ENCODE assay signal across 36 cellular contexts in the genomic region with DNA sequence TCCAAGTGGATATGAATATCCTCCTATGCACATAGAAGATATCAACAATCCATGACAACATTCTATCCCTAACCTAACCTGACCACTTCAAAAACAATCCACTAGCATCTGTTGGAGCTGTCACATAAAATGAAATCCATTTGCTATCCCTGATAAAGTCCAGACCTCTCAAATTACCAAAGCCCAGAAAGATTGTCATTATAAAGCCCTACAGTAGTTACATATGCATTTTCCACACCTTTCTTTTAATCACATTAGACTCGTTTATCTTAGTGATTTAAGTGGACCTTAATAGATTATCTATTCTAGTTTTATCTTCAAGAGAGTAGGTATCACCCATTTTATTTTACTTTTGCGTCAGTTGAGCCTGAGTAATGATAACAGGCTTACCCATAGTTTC. TPM values are rescaled to one million over a fixed set of nuclear protein-coding genes. Genes with fewer than 3 reads are reported as not detected.
"Had no signal": no experiment of that assay in that cellular context is flagged by ENCODE, and none has a peak within 500 bp of the region (broad histone marks: within the 10 kb centered on the region; RNA-seq: fewer than 3 reads in every experiment).

No MANE protein-coding gene starts in this region.

- H3K4me1 ChIP-seq: ascending aorta, body of pancreas, breast epithelium had no signal

- H3K27ac Mint-ChIP-seq: activated B cell treated with CpG ODN at 0.5 μM for 24 hours; activated CD4-positive, alpha-beta memory T cell treated with anti-CD3 and anti-CD28 coated beads for 36 hours; activated CD4-positive, alpha-beta T cell treated with anti-CD3 and anti-CD28 coated beads, Interleukin-2, amount 10 ng/mL, durations not matched to agents 24 days and 14 days; activated CD8-positive, alpha-beta T cell treated with anti-CD3 and anti-CD28 coated beads for 36 hours; activated naive CD4-positive, alpha-beta T cell treated with anti-CD3 and anti-CD28 coated beads for 36 hours; activated naive CD4-positive, alpha-beta T cell treated with anti-CD3 and anti-CD28 coated beads, Interleukin-2, amount 50 U/mL, for 72 hours; activated naive CD8-positive, alpha-beta T cell treated with anti-CD3 and anti-CD28 coated beads for 36 hours; activated T-cell treated with anti-CD3 and anti-CD28 coated beads, Interleukin-2, amount 50 U/mL, for 72 hours; activated T-helper 1 cell treated with anti-CD3 and anti-CD28 coated beads, Interleukin-12 subunit alpha, Interleukin-12 subunit beta, Interleukin-2, Interleukin-4 antibody, amounts not matched to agents 30 ng/mL and 10 ng/mL and 1 ng/mL, durations not matched to agents 14 hours and 24 hours and 36 hours; activated T-helper 17 cell treated with anti-CD3 and anti-CD28 coated beads, Interleukin-2, amount 50 U/mL, for 72 hours; T-helper 1 cell treated with Interleukin-12 subunit alpha and Interleukin-12 subunit beta and Interleukin-4 antibody, amounts not matched to agents 30 μg/mL and 1 μg/mL, for 36 hours; T-helper 2 cell treated with Interferon-gamma antibody and Interleukin-4, amounts not matched to agents 5 μg/mL and 100 μg/mL, for 36 hours had no signal

- H3K4me3 Mint-ChIP-seq: activated B cell treated with CpG ODN at 0.5 μM for 24 hours; activated CD4-positive, alpha-beta memory T cell treated with anti-CD3 and anti-CD28 coated beads for 36 hours; activated CD4-positive, alpha-beta T cell treated with anti-CD3 and anti-CD28 coated beads, Interleukin-2, amount 10 ng/mL, durations not matched to agents 24 days and 14 days; activated CD8-positive, alpha-beta T cell treated with anti-CD3 and anti-CD28 coated beads for 36 hours; activated naive CD4-positive, alpha-beta T cell treated with anti-CD3 and anti-CD28 coated beads for 36 hours; activated naive CD8-positive, alpha-beta T cell treated with anti-CD3 and anti-CD28 coated beads for 36 hours; activated T-cell treated with anti-CD3 and anti-CD28 coated beads, Interleukin-2, amount 50 U/mL, for 4 hours; activated T-cell treated with anti-CD3 and anti-CD28 coated beads, Interleukin-2, amount 50 U/mL, for 72 hours; activated T-helper 1 cell treated with anti-CD3 and anti-CD28 coated beads, Interleukin-12 subunit alpha, Interleukin-12 subunit beta, Interleukin-2, Interleukin-4 antibody, amounts not matched to agents 30 ng/mL and 10 ng/mL and 1 ng/mL, durations not matched to agents 14 hours and 24 hours and 36 hours; activated T-helper 17 cell treated with anti-CD3 and anti-CD28 coated beads, Interleukin-2, amount 50 U/mL, for 72 hours; T-helper 1 cell treated with Interleukin-12 subunit alpha and Interleukin-12 subunit beta and Interleukin-4 antibody, amounts not matched to agents 30 μg/mL and 1 μg/mL, for 36 hours; T-helper 2 cell treated with Interferon-gamma antibody and Interleukin-4, amounts not matched to agents 5 μg/mL and 100 μg/mL, for 36 hours had no signal

- H3K36me3 ChIP-seq: ascending aorta, brain microvascular endothelial cell, breast epithelium had no signal

- ATAC-seq: activated CD8-positive, alpha-beta T cell treated with anti-CD3 and anti-CD28 coated beads for 36 hours; activated naive CD4-positive, alpha-beta T cell treated with anti-CD3 and anti-CD28 coated beads, Interleukin-2, amount 50 U/mL, for 72 hours; activated T-cell treated with anti-CD3 and anti-CD28 coated beads, Interleukin-2, amount 50 U/mL, for 4 hours; activated T-cell treated with anti-CD3 and anti-CD28 coated beads, Interleukin-2, amount 50 U/mL, for 72 hours; activated T-helper 17 cell treated with anti-CD3 and anti-CD28 coated beads, Interleukin-2, amount 50 U/mL, for 72 hours; body of pancreas had no signal

- H3K9me3 Mint-ChIP-seq: activated CD4-positive, alpha-beta memory T cell treated with anti-CD3 and anti-CD28 coated beads for 36 hours; activated CD4-positive, alpha-beta T cell treated with anti-CD3 and anti-CD28 coated beads, Interleukin-2, amount 10 ng/mL, durations not matched to agents 24 days and 14 days; activated CD8-positive, alpha-beta T cell treated with anti-CD3 and anti-CD28 coated beads for 36 hours; activated naive CD4-positive, alpha-beta T cell treated with anti-CD3 and anti-CD28 coated beads for 36 hours; activated naive CD4-positive, alpha-beta T cell treated with anti-CD3 and anti-CD28 coated beads, Interleukin-2, amount 50 U/mL, for 72 hours; activated naive CD8-positive, alpha-beta T cell treated with anti-CD3 and anti-CD28 coated beads for 36 hours; activated T-cell treated with anti-CD3 and anti-CD28 coated beads, Interleukin-2, amount 50 U/mL, for 4 hours; activated T-helper 1 cell treated with anti-CD3 and anti-CD28 coated beads, Interleukin-12 subunit alpha, Interleukin-12 subunit beta, Interleukin-2, Interleukin-4 antibody, amounts not matched to agents 30 ng/mL and 10 ng/mL and 1 ng/mL, durations not matched to agents 14 hours and 24 hours and 36 hours; activated T-helper 17 cell treated with anti-CD3 and anti-CD28 coated beads, Interleukin-2, amount 50 U/mL, for 72 hours; T-helper 1 cell treated with Interleukin-12 subunit alpha and Interleukin-12 subunit beta and Interleukin-4 antibody, amounts not matched to agents 30 μg/mL and 1 μg/mL, for 36 hours; T-helper 2 cell treated with Interferon-gamma antibody and Interleukin-4, amounts not matched to agents 5 μg/mL and 100 μg/mL, for 36 hours had no signal

- H3K9me3 ChIP-seq: ascending aorta, body of pancreas had no signal

- H3K4me1 Mint-ChIP-seq: activated B cell treated with CpG ODN at 0.5 μM for 24 hours; activated CD4-positive, alpha-beta T cell treated with anti-CD3 and anti-CD28 coated beads, Interleukin-2, amount 10 ng/mL, durations not matched to agents 24 days and 14 days; activated naive CD8-positive, alpha-beta T cell treated with anti-CD3 and anti-CD28 coated beads for 36 hours; activated T-helper 17 cell treated with anti-CD3 and anti-CD28 coated beads, Interleukin-2, amount 50 U/mL, for 72 hours had no signal

- H3K4me3 ChIP-seq: ascending aorta, body of pancreas, breast epithelium had no signal

- H3K27ac ChIP-seq: ascending aorta, body of pancreas, brain microvascular endothelial cell, breast epithelium, VCaP had no signal

- H3K36me3 Mint-ChIP-seq: activated CD4-positive, alpha-beta memory T cell treated with anti-CD3 and anti-CD28 coated beads for 36 hours; activated naive CD4-positive, alpha-beta T cell treated with anti-CD3 and anti-CD28 coated beads, Interleukin-2, amount 50 U/mL, for 72 hours; activated naive CD8-positive, alpha-beta T cell treated with anti-CD3 and anti-CD28 coated beads for 36 hours had no signal

- H3K27me3 ChIP-seq: ascending aorta, body of pancreas, brain microvascular endothelial cell, breast epithelium had no signal

- H3K27me3 Mint-ChIP-seq: activated B cell treated with CpG ODN at 0.5 μM for 24 hours; activated CD4-positive, alpha-beta memory T cell treated with anti-CD3 and anti-CD28 coated beads for 36 hours; activated CD8-positive, alpha-beta T cell treated with anti-CD3 and anti-CD28 coated beads for 36 hours; activated naive CD8-positive, alpha-beta T cell treated with anti-CD3 and anti-CD28 coated beads for 36 hours had no signal

- DNase-seq: activated B cell treated with CpG ODN at 0.5 μM for 24 hours; activated CD4-positive, alpha-beta memory T cell treated with anti-CD3 and anti-CD28 coated beads for 36 hours; activated CD4-positive, alpha-beta T cell treated with anti-CD3 and anti-CD28 coated beads for 4 hours; activated CD4-positive, alpha-beta T cell treated with anti-CD3 and anti-CD28 coated beads, Interleukin-2, amount 10 ng/mL, durations not matched to agents 24 days and 14 days; activated CD4-positive, alpha-beta T cell treated with anti-CD3 and anti-CD28 coated beads, Interleukin-2, amount 50 U/mL, for 1 hour; activated CD4-positive, alpha-beta T cell treated with anti-CD3 and anti-CD28 coated beads, Interleukin-2, amount 50 U/mL, for 4 hours; activated CD4-positive, CD25-positive, alpha-beta regulatory T cell treated with anti-CD3 and anti-CD28 coated beads, Interleukin-2, amount 50 U/mL, for 72 hours; activated CD8-positive, alpha-beta memory T cell treated with anti-CD3 and anti-CD28 coated beads, Interleukin-2, amount 50 U/mL, for 4 hours; activated CD8-positive, alpha-beta T cell treated with anti-CD3 and anti-CD28 coated beads for 36 hours; activated effector memory CD4-positive, alpha-beta T cell treated with anti-CD3 and anti-CD28 coated beads, Interleukin-2, amount 50 U/mL, for 16 hours; activated gamma-delta T cell treated with Interleukin-2 at 50 U/mL for 16 hours; activated naive CD4-positive, alpha-beta T cell; activated naive CD4-positive, alpha-beta T cell treated with anti-CD3 and anti-CD28 coated beads for 36 hours; activated naive CD4-positive, alpha-beta T cell treated with anti-CD3 and anti-CD28 coated beads, Interleukin-2, amount 50 U/mL, for 16 hours; activated naive CD8-positive, alpha-beta T cell treated with anti-CD3 and anti-CD28 coated beads for 36 hours; activated T-cell treated with anti-CD3 and anti-CD28 coated beads for 4 hours; activated T-cell treated with anti-CD3 and anti-CD28 coated beads, Interleukin-2, amount 50 U/mL, for 1 hour; activated T-cell treated with anti-CD3 and anti-CD28 coated beads, Interleukin-2, amount 50 U/mL, for 4 hours; activated T-cell treated with anti-CD3 and anti-CD28 coated beads, Interleukin-2, amount 50 U/mL, for 72 hours; amygdala; anterior cingulate cortex; body of pancreas; brain microvascular endothelial cell; central memory CD4-positive, alpha-beta T cell; T-helper 1 cell; T-helper 2 cell; T-helper 9 cell had no signal

RNA-seq across cellular contexts. Expression of gene LDB2, which starts 30.6 kb away (rescaled TPM):
- total RNA-seq: activated B cell treated with CpG ODN at 0.5 μM for 24 hours; activated CD4-positive, alpha-beta memory T cell treated with anti-CD3 and anti-CD28 coated beads for 36 hours; activated CD4-positive, alpha-beta T cell treated with anti-CD3 and anti-CD28 coated beads, Interleukin-2, amount 10 ng/mL, durations not matched to agents 24 days and 14 days; activated CD8-positive, alpha-beta memory T cell treated with anti-CD3 and anti-CD28 coated beads for 36 hours; activated CD8-positive, alpha-beta T cell treated with anti-CD3 and anti-CD28 coated beads for 36 hours; activated naive CD4-positive, alpha-beta T cell treated with anti-CD3 and anti-CD28 coated beads for 36 hours; activated naive CD4-positive, alpha-beta T cell treated with anti-CD3 and anti-CD28 coated beads, Interleukin-2, amount 50 U/mL, for 72 hours; activated naive CD8-positive, alpha-beta T cell treated with anti-CD3 and anti-CD28 coated beads for 36 hours; activated T-cell treated with anti-CD3 and anti-CD28 coated beads, Interleukin-2, amount 50 U/mL, for 72 hours; activated T-helper 1 cell treated with anti-CD3 and anti-CD28 coated beads, Interleukin-12 subunit alpha, Interleukin-12 subunit beta, Interleukin-2, Interleukin-4 antibody, amounts not matched to agents 30 ng/mL and 10 ng/mL and 1 ng/mL, durations not matched to agents 14 hours and 24 hours and 36 hours; activated T-helper 17 cell treated with anti-CD3 and anti-CD28 coated beads, Interleukin-2, amount 50 U/mL, for 72 hours had no signal
